ENCODE assay signal across 8 cellular contexts in the genomic region with DNA sequence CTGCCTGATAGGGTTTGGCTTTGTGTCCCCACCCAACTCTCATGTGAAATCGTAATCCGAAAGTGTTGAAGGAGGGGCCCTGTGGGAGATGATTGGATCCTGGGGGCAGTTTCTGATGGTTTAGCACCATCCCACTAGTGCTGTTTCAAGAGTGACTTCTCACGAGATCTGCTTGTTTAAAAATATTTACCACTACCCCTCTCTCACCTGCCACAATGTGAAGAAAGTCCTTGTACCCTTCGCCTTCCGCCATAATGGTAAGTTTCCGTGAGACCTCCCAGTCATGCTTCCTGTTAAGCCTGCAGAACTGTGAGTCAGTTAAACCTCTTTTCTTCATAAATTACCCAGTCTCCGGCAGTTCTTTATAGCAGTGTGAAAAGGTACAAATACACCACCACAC. TPM values are rescaled to one million over a fixed set of nuclear protein-coding genes. Genes with fewer than 3 reads are reported as not detected.
DNase-seq lines count a peak whose midpoint lies in the region; ATAC-seq and TF ChIP-seq lines count a peak whose summit lies in the region.

No MANE protein-coding gene starts in this region.

- H3K27ac ChIP-seq in Peyer's patch (peak overlapping the region; percentile 64 to 100 (median 86)), adrenal gland (peak overlapping the region in 1 of 5 donors; percentile 23)

- DNase-seq in Peyer's patch (peak in 2 of 3 donors; percentile 26 to 47), hepatic stellate cell (ENCODE audit: low spot score) (no peak), GM03348 (ENCODE audit: low spot score) (no peak), adrenal gland (no peak)
- DNase-seq in activated gamma-delta T cell treated with anti-CD3 and anti-CD28 coated beads, Interleukin-2, amount 50 U/mL, for 16 hours (ENCODE audit: low read depth): peak; percentile 49
- peak; percentile 37 for DNase-seq in stimulated activated CD4-positive, alpha-beta T cell treated with anti-CD3 and anti-CD28 coated beads, Interleukin-12 subunit alpha, Interleukin-12 subunit beta, amount 100 ng/mL, for 4 hours

- WGBS in adrenal gland, 4 donors: 77 to 93% (median 82%) methylated on average over 7 of the region's 7 CpGs

- H3K4me1 ChIP-seq in Peyer's patch (peaks cover 0 to 7% (median 1%) of the 10 kb centered on the region in 4 donors), adrenal gland (replicated peaks in 1 of 2) (peaks cover 7 to 24% of the 10 kb centered on the region in 2 donors)

- H3K27me3 ChIP-seq in Peyer's patch: no peaks in the 10 kb centered on the region
- H3K27me3 ChIP-seq in adrenal gland: no peaks in the 10 kb centered on the region

- H3K36me3 ChIP-seq in Peyer's patch: no peaks in the 10 kb centered on the region
- no peaks in the 10 kb centered on the region for H3K36me3 ChIP-seq in adrenal gland (replicated peaks in 1 of 2)

- peak overlapping the region in 1 of 4 donors; percentile 20 for H3K4me3 ChIP-seq in Peyer's patch
- H3K4me3 ChIP-seq in adrenal gland: no peak overlapping the region

- no peak for ATAC-seq in GM19328 (IDR thresholded peaks at IDR 0.05; ENCODE audit: unreplicated experiment)

- TF ChIP-seq CTCF in Peyer's patch (IDR thresholded peaks at IDR 0.05) (no peak), adrenal gland (IDR thresholded peaks at IDR 0.05) (no peak)

- TF ChIP-seq POLR2A in GM19099 (IDR thresholded peaks at IDR 0.05; ENCODE audit: extremely low read depth, insufficient read length, low read depth): peak; percentile 34
- TF ChIP-seq POLR2A in Peyer's patch (IDR thresholded peaks at IDR 0.05): no peak
- no peak for TF ChIP-seq POLR2A in adrenal gland (IDR thresholded peaks at IDR 0.05)

- intact Hi-C loops in adrenal gland (cut with DNase I): no loop called here

- H3K9me3 ChIP-seq in Peyer's patch (no peaks in the 10 kb centered on the region), adrenal gland (replicated peaks in 1 of 3) (no peaks in the 10 kb centered on the region)

RNA-seq across cellular contexts. Expression of gene RFX3, which starts 2.7 kb away (rescaled TPM):
- total RNA-seq in Peyer's patch (10 to 100 TPM in 2 of 4 donors, 1 to 10 TPM in 2; 3.9 to 31.4 (median 9.5) TPM), adrenal gland (10 to 100 TPM in 2 of 8 donors, 1 to 10 TPM in 6; 3.1 to 14.2 (median 6.2) TPM)
- 1 to 10 TPM; 1.4 to 2.5 (median 1.9) TPM for polyA plus RNA-seq in adrenal gland

Comparison
In these comparisons a context has a peak if more than half of its experiments do, and no peak if none do; other contexts are left out.
1. DNase-seq: peak in Peyer's patch (2 of 3), activated gamma-delta T cell treated with anti-CD3 and anti-CD28 coated beads, Interleukin-2, amount 50 U/mL, for 16 hours (single experiment) and stimulated activated CD4-positive, alpha-beta T cell treated with anti-CD3 and anti-CD28 coated beads, Interleukin-12 subunit alpha, Interleukin-12 subunit beta, amount 100 ng/mL, for 4 hours (single experiment); none in hepatic stellate cell (single experiment), GM03348 (single experiment) and adrenal gland (0 of 7).